8 cellular contexts compared by ENCODE assay signal in genomic region chr1:178536844-178537371, GRCh38. TPM values are rescaled to one million over a fixed set of nuclear protein-coding genes. Genes with fewer than 3 reads are reported as not detected.
DNase-seq lines count a peak whose midpoint lies in the region; ATAC-seq, FAIRE-seq and TF ChIP-seq lines count a peak whose summit lies in the region.

No MANE protein-coding gene starts in this region.

- no peaks in the 10 kb centered on the region for H3K27me3 ChIP-seq in PC-3 (ENCODE audit: low read length)

- peak; percentile 69 for ATAC-seq in PC-3

- no peaks in the 10 kb centered on the region for H3K79me2 ChIP-seq in PC-3 (ENCODE audit: low read length)

- H3K27ac ChIP-seq in PC-3 (ENCODE audit: low read length) (peak overlapping the region; percentile 99), kidney (ENCODE audit: low read depth in 2 of 2, low read length in 2 of 2) (no peak overlapping the region)

- peak overlapping the region; percentile 83 for H3K4me2 ChIP-seq in PC-3 (ENCODE audit: low read length)

- H3K36me3 ChIP-seq in PC-3 (ENCODE audit: low read depth, low read length) (no peaks in the 10 kb centered on the region), kidney (ENCODE audit: control insufficient read depth in 1 of 2, insufficient read depth in 2 of 2, low read length in 2 of 2) (no peaks in the 10 kb centered on the region)

- H3K4me1 ChIP-seq in PC-3 (ENCODE audit: insufficient read depth, low read length) (peaks cover 64% of the 10 kb centered on the region), kidney (ENCODE audit: control insufficient read depth in 1 of 2, insufficient read depth in 1 of 2, low read depth in 1 of 2, low read length in 2 of 2) (peaks cover 0 to 4% of the 10 kb centered on the region in 2 donors)

- H3F3A ChIP-seq in PC-3 (ENCODE audit: low read length, unreplicated experiment), result peaks cover 4% of the 10 kb centered on the region

- H3K9me3 ChIP-seq in PC-3 (ENCODE audit: low read length), result no peaks in the 10 kb centered on the region
- H3K9me3 ChIP-seq in kidney (ENCODE audit: control insufficient read depth in 1 of 2, low read length in 2 of 2), result no peaks in the 10 kb centered on the region

- H3K9me2 ChIP-seq in PC-3 (replicated peaks; ENCODE audit: low read length), result no peaks in the 10 kb centered on the region

- BruUV-seq in PC-3 (replicated peaks; lab: Mats Ljungman, UMichigan), result TSS peak; percentile 61

- intact Hi-C loops in PC-3 (cut with micrococcal nuclease) (loop anchor here (10.0 kb wide), 1 partner anchor 358 kb away; no protein-coding TSS in a partner anchor), kidney (cut with DNase I) (loop anchor here (5.0 to 10.0 kb wide), 2 partner anchors 218 to 465 kb away; no protein-coding TSS in a partner anchor)

- CTCF ChIA-PET in PC-3 (lab: Charles Lee), result interaction anchor here (0.5 kb wide), 1 partner anchor 311 kb away, joined by 3 read pairs; no protein-coding TSS in a partner anchor

- no peak for TF ChIP-seq CTCF in AG09309 (IDR thresholded peaks at IDR 0.05; ENCODE audit: control insufficient read depth, insufficient read depth, low read depth, low read length, missing control alignments)
- no peak for TF ChIP-seq CTCF in PC-3 (conservative IDR thresholded peaks at IDR 0.05; ENCODE audit: low read depth, low read length)
- TF ChIP-seq CTCF in fibroblast of mammary gland (conservative IDR thresholded peaks at IDR 0.05; ENCODE audit: control insufficient read depth, insufficient read depth, low read depth, low read length), result no peak
- TF ChIP-seq CTCF in kidney (IDR thresholded peaks at IDR 0.05; ENCODE audit: borderline replicate concordance, extremely low read depth, insufficient read depth), result no peak

- H4K20me1 ChIP-seq in PC-3 (ENCODE audit: low read length), result no peaks in the 10 kb centered on the region

- peak; percentile 97 for DNase-seq in AG09309 (ENCODE audit: low read depth)
- DNase-seq in PC-3, result peak; percentile 94
- DNase-seq in fibroblast of mammary gland (ENCODE audit: low read depth), result peak; percentile 99
- peak; percentile 74 for DNase-seq in occipital lobe (lab: John Stamatoyannopoulos, UW)
- no peak for DNase-seq in dermis blood vessel endothelial cell
- DNase-seq in iPS-NIHi11 (ENCODE audit: low spot score), result no peak
- DNase-seq in kidney, result no peak
- no peak for DNase-seq in NCI-H1436 treated with DMSO at 0.1 percent for 48 hours (lab: John Stamatoyannopoulos, UW)

- H3K4me3 ChIP-seq in AG09309 (ENCODE audit: control insufficient read depth, low read depth, low read length) (no peak overlapping the region), PC-3 (ENCODE audit: low read length) (peak overlapping the region; percentile 46; the same call in 1 of the 2 replicates), fibroblast of mammary gland (ENCODE audit: control insufficient read depth, low read depth, low read length) (no peak overlapping the region), kidney (ENCODE audit: low read length in 2 of 2) (no peak overlapping the region)

- H3K9ac ChIP-seq in PC-3 (ENCODE audit: low read length) (peak overlapping the region; percentile 80), kidney (ENCODE audit: low read length in 2 of 2) (no peak overlapping the region)

- POLR2A ChIA-PET in PC-3 (lab: Charles Lee; ENCODE audit: unreplicated experiment), result interaction anchor here (0.8 kb wide), 1 partner anchor 189 kb away, joined by 7 read pairs; no protein-coding TSS in a partner anchor

- peak overlapping the region; percentile 37; the same call in 1 of the 2 replicates for H2AFZ ChIP-seq in PC-3 (ENCODE audit: low read length)

- no peak for FAIRE-seq in kidney (lab: Jason Lieb, UNC)

RNA-seq across cellular contexts. Expression of gene TEX35, which starts 24.0 kb away (rescaled TPM):
- total RNA-seq in PC-3 (2014; rRNA removed) (not detected in 2 replicates), occipital lobe (not detected), dermis blood vessel endothelial cell (not detected in 2 replicates), kidney (not detected)
- not detected for polyA plus RNA-seq in kidney (ENCODE audit: insufficient read depth, low read depth, low replicate concordance)

RNA-seq across cellular contexts. Expression of gene CLEC20A, which starts 40.1 kb away (rescaled TPM):
- total RNA-seq in PC-3 (2014; rRNA removed) (not detected in 2 replicates), occipital lobe (not detected), dermis blood vessel endothelial cell (0.09 TPM in 1 of 2 replicates, not detected in the other), kidney (0.47 TPM)
- polyA plus RNA-seq in kidney (ENCODE audit: insufficient read depth, low read depth, low replicate concordance), result not detected

Comparison
In these comparisons a context has a peak if more than half of its experiments do, and no peak if none do; other contexts are left out.
1. DNase-seq: peak in AG09309 (single experiment), PC-3 (single experiment), fibroblast of mammary gland (single experiment) and occipital lobe (single experiment); none in dermis blood vessel endothelial cell (single experiment), iPS-NIHi11 (single experiment), kidney (single experiment) and NCI-H1436 treated with DMSO at 0.1 percent for 48 hours (single experiment).